ENCODE assay signal across 1 cellular context in genomic region chr6:30907758-30908591, GRCh38.
TF ChIP-seq lines count a peak whose summit lies in the region.

TSS of gene GTF2H4 (plus strand) at chr6:30908207.

TF ChIP-seq in K562, 482 proteins besides CTCF, POLR2A, EP300 and RAD21 (continued from another document and continues in another):
- TF ChIP-seq, protein P1, sequence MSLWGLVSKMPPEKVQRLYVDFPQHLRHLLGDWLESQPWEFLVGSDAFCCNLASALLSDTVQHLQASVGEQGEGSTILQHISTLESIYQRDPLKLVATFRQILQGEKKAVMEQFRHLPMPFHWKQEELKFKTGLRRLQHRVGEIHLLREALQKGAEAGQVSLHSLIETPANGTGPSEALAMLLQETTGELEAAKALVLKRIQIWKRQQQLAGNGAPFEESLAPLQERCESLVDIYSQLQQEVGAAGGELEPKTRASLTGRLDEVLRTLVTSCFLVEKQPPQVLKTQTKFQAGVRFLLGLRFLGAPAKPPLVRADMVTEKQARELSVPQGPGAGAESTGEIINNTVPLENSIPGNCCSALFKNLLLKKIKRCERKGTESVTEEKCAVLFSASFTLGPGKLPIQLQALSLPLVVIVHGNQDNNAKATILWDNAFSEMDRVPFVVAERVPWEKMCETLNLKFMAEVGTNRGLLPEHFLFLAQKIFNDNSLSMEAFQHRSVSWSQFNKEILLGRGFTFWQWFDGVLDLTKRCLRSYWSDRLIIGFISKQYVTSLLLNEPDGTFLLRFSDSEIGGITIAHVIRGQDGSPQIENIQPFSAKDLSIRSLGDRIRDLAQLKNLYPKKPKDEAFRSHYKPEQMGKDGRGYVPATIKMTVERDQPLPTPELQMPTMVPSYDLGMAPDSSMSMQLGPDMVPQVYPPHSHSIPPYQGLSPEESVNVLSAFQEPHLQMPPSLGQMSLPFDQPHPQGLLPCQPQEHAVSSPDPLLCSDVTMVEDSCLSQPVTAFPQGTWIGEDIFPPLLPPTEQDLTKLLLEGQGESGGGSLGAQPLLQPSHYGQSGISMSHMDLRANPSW (CRISPR knock-in tag; IDR thresholded peaks at IDR 0.05): 0 out of 2 replicates have a peak, but pooled peaks have one; percentile 31
- TF ChIP-seq ETS1 (conservative IDR thresholded peaks at IDR 0.05; ENCODE audit: control insufficient read depth, low read depth, low read length) (peak; percentile 96), NCOR1 (IDR thresholded peaks at IDR 0.05) (no peak), POLR2AphosphoS5 (IDR thresholded peaks at IDR 0.05; ENCODE audit: control insufficient read depth, insufficient read depth, low read depth, low read length) (peak; percentile 15; the same call in 1 of the 2 replicates), ZNF12 (CRISPR knock-in tag; IDR thresholded peaks at IDR 0.05) (no peak), TRIM28 (IDR thresholded peaks at IDR 0.05) (peak; percentile 93), ELF4 (CRISPR knock-in tag; IDR thresholded peaks at IDR 0.05) (peak; percentile 68), SIRT6 (IDR thresholded peaks at IDR 0.05; ENCODE audit: low read depth, low read length) (no peak), NFXL1 (CRISPR knock-in tag; IDR thresholded peaks at IDR 0.05) (no peak), MXD1 (CRISPR knock-in tag; IDR thresholded peaks at IDR 0.05; ENCODE audit: borderline replicate concordance, poor library complexity, severe bottlenecking) (peak; percentile 13), SNIP1 (IDR thresholded peaks at IDR 0.05; ENCODE audit: low read depth) (peak; percentile 49; the same call in 1 of the 2 replicates), ZNF449 (CRISPR knock-in tag; IDR thresholded peaks at IDR 0.05) (no peak), ZNF780A (CRISPR knock-in tag; IDR thresholded peaks at IDR 0.05) (no peak), POLR2H (tag; IDR thresholded peaks at IDR 0.05; ENCODE audit: low read depth) (no peak), DMBX1 (CRISPR knock-in tag; IDR thresholded peaks at IDR 0.05; ENCODE audit: borderline replicate concordance) (peak; percentile 96), SP2 (IDR thresholded peaks at IDR 0.05; ENCODE audit: extremely low read depth, low read depth, low read length, poor library complexity, severe bottlenecking) (no peak), FOXK2 (conservative IDR thresholded peaks at IDR 0.05 in 1 of 2, IDR thresholded peaks at IDR 0.05 in 1 of 2; ENCODE audit: low read depth in 2 of 2) (peak; percentile 70 to 71; a peak in 3 of 4 replicates), RBM22 (IDR thresholded peaks at IDR 0.05; ENCODE audit: low read depth, low read length, poor library complexity, severe bottlenecking) (no peak), TCF3 (CRISPR knock-in tag; IDR thresholded peaks at IDR 0.05) (peak; percentile 6; the same call in 1 of the 2 replicates), ZNF512 (tag; IDR thresholded peaks at IDR 0.05) (no peak), EP400 (IDR thresholded peaks at IDR 0.05) (peak; percentile 95), BCL6 (CRISPR knock-in tag; IDR thresholded peaks at IDR 0.05) (peak; percentile 75; the same call in 1 of the 2 replicates), ZNF143 (CRISPR knock-in tag; IDR thresholded peaks at IDR 0.05) (peak; percentile 98), FOXP4 (CRISPR knock-in tag; IDR thresholded peaks at IDR 0.05; ENCODE audit: borderline replicate concordance) (peak; percentile 18; the same call in 1 of the 2 replicates)
- TF ChIP-seq, protein P2, sequence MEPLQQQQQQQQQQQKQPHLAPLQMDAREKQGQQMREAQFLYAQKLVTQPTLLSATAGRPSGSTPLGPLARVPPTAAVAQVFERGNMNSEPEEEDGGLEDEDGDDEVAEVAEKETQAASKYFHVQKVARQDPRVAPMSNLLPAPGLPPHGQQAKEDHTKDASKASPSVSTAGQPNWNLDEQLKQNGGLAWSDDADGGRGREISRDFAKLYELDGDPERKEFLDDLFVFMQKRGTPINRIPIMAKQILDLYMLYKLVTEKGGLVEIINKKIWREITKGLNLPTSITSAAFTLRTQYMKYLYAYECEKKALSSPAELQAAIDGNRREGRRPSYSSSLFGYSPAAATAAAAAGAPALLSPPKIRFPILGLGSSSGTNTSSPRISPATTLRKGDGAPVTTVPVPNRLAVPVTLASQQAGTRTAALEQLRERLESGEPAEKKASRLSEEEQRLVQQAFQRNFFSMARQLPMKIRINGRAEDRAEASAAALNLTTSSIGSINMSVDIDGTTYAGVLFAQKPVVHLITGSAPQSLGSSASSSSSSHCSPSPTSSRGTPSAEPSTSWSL (CRISPR knock-in tag; IDR thresholded peaks at IDR 0.05; ENCODE audit: borderline replicate concordance): no peak; the same call in 1 of the 2 replicates
- TF ChIP-seq, protein P3, sequence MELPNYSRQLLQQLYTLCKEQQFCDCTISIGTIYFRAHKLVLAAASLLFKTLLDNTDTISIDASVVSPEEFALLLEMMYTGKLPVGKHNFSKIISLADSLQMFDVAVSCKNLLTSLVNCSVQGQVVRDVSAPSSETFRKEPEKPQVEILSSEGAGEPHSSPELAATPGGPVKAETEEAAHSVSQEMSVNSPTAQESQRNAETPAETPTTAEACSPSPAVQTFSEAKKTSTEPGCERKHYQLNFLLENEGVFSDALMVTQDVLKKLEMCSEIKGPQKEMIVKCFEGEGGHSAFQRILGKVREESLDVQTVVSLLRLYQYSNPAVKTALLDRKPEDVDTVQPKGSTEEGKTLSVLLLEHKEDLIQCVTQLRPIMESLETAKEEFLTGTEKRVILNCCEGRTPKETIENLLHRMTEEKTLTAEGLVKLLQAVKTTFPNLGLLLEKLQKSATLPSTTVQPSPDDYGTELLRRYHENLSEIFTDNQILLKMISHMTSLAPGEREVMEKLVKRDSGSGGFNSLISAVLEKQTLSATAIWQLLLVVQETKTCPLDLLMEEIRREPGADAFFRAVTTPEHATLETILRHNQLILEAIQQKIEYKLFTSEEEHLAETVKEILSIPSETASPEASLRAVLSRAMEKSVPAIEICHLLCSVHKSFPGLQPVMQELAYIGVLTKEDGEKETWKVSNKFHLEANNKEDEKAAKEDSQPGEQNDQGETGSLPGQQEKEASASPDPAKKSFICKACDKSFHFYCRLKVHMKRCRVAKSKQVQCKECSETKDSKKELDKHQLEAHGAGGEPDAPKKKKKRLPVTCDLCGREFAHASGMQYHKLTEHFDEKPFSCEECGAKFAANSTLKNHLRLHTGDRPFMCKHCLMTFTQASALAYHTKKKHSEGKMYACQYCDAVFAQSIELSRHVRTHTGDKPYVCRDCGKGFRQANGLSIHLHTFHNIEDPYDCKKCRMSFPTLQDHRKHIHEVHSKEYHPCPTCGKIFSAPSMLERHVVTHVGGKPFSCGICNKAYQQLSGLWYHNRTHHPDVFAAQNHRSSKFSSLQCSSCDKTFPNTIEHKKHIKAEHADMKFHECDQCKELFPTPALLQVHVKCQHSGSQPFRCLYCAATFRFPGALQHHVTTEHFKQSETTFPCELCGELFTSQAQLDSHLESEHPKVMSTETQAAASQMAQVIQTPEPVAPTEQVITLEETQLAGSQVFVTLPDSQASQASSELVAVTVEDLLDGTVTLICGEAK (IDR thresholded peaks at IDR 0.05): peak; percentile 98
- TF ChIP-seq, protein P3 (CRISPR knock-in tag; IDR thresholded peaks at IDR 0.05): no peak
- TF ChIP-seq, protein P4, sequence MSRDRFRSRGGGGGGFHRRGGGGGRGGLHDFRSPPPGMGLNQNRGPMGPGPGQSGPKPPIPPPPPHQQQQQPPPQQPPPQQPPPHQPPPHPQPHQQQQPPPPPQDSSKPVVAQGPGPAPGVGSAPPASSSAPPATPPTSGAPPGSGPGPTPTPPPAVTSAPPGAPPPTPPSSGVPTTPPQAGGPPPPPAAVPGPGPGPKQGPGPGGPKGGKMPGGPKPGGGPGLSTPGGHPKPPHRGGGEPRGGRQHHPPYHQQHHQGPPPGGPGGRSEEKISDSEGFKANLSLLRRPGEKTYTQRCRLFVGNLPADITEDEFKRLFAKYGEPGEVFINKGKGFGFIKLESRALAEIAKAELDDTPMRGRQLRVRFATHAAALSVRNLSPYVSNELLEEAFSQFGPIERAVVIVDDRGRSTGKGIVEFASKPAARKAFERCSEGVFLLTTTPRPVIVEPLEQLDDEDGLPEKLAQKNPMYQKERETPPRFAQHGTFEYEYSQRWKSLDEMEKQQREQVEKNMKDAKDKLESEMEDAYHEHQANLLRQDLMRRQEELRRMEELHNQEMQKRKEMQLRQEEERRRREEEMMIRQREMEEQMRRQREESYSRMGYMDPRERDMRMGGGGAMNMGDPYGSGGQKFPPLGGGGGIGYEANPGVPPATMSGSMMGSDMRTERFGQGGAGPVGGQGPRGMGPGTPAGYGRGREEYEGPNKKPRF (IDR thresholded peaks at IDR 0.05; ENCODE audit: low read depth, low read length): no peak
- TF ChIP-seq, protein P5, sequence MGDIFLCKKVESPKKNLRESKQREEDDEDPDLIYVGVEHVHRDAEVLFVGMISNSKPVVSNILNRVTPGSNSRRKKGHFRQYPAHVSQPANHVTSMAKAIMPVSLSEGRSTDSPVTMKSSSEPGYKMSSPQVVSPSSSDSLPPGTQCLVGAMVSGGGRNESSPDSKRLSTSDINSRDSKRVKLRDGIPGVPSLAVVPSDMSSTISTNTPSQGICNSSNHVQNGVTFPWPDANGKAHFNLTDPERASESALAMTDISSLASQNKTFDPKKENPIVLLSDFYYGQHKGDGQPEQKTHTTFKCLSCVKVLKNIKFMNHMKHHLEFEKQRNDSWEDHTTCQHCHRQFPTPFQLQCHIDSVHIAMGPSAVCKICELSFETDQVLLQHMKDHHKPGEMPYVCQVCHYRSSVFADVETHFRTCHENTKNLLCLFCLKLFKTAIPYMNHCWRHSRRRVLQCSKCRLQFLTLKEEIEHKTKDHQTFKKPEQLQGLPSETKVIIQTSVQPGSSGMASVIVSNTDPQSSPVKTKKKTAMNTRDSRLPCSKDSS (IDR thresholded peaks at IDR 0.05; ENCODE audit: low read depth, partially characterized antibody): no peak
